ENCODE assay signal across 1 cellular context in the genomic region with DNA sequence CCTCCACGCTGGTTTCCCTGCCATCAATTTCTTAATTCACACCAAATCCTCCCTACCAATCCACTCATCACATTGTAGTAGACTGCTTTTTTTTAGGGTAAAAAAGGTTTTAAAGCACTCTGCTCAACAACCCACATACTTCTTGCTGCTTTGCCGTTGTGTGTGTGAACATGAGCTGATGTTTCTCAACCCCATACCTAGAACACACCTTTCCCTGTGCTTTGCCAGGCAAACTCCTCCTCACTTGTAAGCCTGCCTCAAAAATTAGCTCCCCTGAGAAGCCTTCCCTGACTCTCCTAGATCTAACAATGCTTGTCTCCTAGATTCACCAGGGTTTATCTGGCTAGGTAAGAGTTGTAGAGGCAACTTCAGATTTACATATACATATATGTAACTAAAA.
TF ChIP-seq lines count a peak whose summit lies in the region.

No MANE protein-coding gene starts in this region.

TF ChIP-seq in H1, 55 proteins besides CTCF, POLR2A, EP300 and RAD21:
- no peak for TF ChIP-seq KDM5A (IDR thresholded peaks at IDR 0.05; ENCODE audit: low read length)
- no peak for TF ChIP-seq NANOG (IDR thresholded peaks at IDR 0.05; ENCODE audit: insufficient read depth, low read depth, low read length, poor library complexity, severe bottlenecking)
- no peak for TF ChIP-seq MAX (IDR thresholded peaks at IDR 0.05)
- no peak for TF ChIP-seq EZH2 (IDR thresholded peaks at IDR 0.05; ENCODE audit: low read depth, low read length, severe bottlenecking)
- no peak for TF ChIP-seq ATF3 (IDR thresholded peaks at IDR 0.05; ENCODE audit: insufficient read depth, low read depth, low read length)
